ENCODE assay signal across 17 cellular contexts in the genomic region with DNA sequence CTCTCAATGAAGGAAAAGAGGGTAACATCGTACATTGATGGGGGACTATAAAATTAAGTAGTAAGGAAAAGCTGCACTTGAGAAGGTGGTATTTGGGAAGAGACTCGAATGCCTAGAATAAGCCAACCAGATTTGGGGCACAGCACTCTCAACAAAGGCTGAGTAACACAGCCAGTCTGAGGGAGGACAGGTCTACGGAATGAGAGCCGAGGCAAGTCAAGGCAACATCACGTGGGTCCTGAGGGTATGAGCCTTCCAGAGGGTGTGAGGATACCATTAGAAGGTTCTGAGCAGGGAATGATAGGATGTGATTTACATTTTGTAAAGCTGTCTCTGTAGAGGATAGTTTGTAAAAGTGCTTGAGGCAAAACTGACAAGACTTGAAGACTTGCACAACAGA.
DNase-seq lines count a peak whose midpoint lies in the region; ATAC-seq, FAIRE-seq and TF ChIP-seq lines count a peak whose summit lies in the region.
"Had no signal": no experiment of that assay in that cellular context is flagged by ENCODE, and none has a peak within 500 bp of the region (broad histone marks: within the 10 kb centered on the region; RNA-seq: fewer than 3 reads in every experiment).

No MANE protein-coding gene starts in this region.

- ATAC-seq in natural killer cell: no peak
- no peak for ATAC-seq in natural killer cell treated with Interleukin-12 subunit alpha and Interleukin-12 subunit beta and Interleukin-15 and Interleukin-18, amount 100 ng/mL, for 72 hours
- no peak for ATAC-seq in GM21737 (IDR thresholded peaks at IDR 0.05; ENCODE audit: unreplicated experiment)
- ATAC-seq: CD8-positive, alpha-beta T cell had no signal

- H3F3A ChIP-seq in smooth muscle cell (ENCODE audit: low read depth): no peaks in the 10 kb centered on the region

- WGBS in smooth muscle cell (ENCODE audit: low lambda C conversion rate): 92% methylated on average over 5 of the region's 5 CpGs

- H3K36me3 ChIP-seq in bronchial epithelial cell (ENCODE audit: control insufficient read depth, insufficient read depth, low read length): no peaks in the 10 kb centered on the region
- no peaks in the 10 kb centered on the region for H3K36me3 ChIP-seq in smooth muscle cell (ENCODE audit: low read depth)
- H3K36me3 ChIP-seq in Peyer's patch: no peaks in the 10 kb centered on the region

- H2AFZ ChIP-seq in smooth muscle cell (ENCODE audit: low read depth): no peak overlapping the region

- TF ChIP-seq POLR2A in Peyer's patch (IDR thresholded peaks at IDR 0.05): no peak

- peaks cover 38% of the 10 kb centered on the region for H4K20me1 ChIP-seq in smooth muscle cell (ENCODE audit: low read depth)

- no peak for TF ChIP-seq CTCF in natural killer cell (IDR thresholded peaks at IDR 0.05)
- TF ChIP-seq CTCF in bronchial epithelial cell (IDR thresholded peaks at IDR 0.05; ENCODE audit: insufficient read depth, low read length, severe bottlenecking): no peak
- no peak for TF ChIP-seq CTCF in smooth muscle cell (IDR thresholded peaks at IDR 0.05; ENCODE audit: borderline replicate concordance, insufficient read depth, poor library complexity, severe bottlenecking)
- no peak for TF ChIP-seq CTCF in Peyer's patch (IDR thresholded peaks at IDR 0.05)

- H3K4me1 ChIP-seq in smooth muscle cell (ENCODE audit: low read depth) (no peaks in the 10 kb centered on the region), Peyer's patch (no peaks in the 10 kb centered on the region)

- H3K79me2 ChIP-seq in smooth muscle cell (ENCODE audit: low read depth): peaks cover 88% of the 10 kb centered on the region

- H3K9me3 ChIP-seq in smooth muscle cell (replicated peaks; ENCODE audit: low read depth) (peaks cover 3% of the 10 kb centered on the region), Peyer's patch (no peaks in the 10 kb centered on the region)
- H3K9me3 ChIP-seq: BE2C had no signal

- no peaks in the 10 kb centered on the region for H3K27me3 ChIP-seq in bronchial epithelial cell (ENCODE audit: control insufficient read depth, insufficient read depth, low read length)
- no peaks in the 10 kb centered on the region for H3K27me3 ChIP-seq in smooth muscle cell (ENCODE audit: low read depth)
- no peaks in the 10 kb centered on the region for H3K27me3 ChIP-seq in Peyer's patch
- H3K27me3 ChIP-seq: BE2C had no signal

- FAIRE-seq in bronchial epithelial cell (lab: Jason Lieb, UNC): peak; percentile 66
- FAIRE-seq: A204.1, GM12892 had no signal

- no peak overlapping the region for H3K4me3 Mint-ChIP-seq in natural killer cell
- H3K4me3 Mint-ChIP-seq in natural killer cell treated with Interleukin-12 subunit alpha and Interleukin-12 subunit beta and Interleukin-15 and Interleukin-18, amount 100 ng/mL, for 72 hours: no peak overlapping the region
- H3K4me3 Mint-ChIP-seq in activated T-helper 2 cell treated with anti-CD3 and anti-CD28 coated beads, Interferon-gamma antibody, Interleukin-2, Interleukin-4, amounts not matched to agents 10 μg/mL and 5 μg/mL and 100 μg/mL, durations not matched to agents 14 hours and 24 hours and 36 hours (ENCODE audit: low read depth): no peak overlapping the region
- H3K4me3 Mint-ChIP-seq: CD8-positive, alpha-beta T cell; H9 had no signal

- no peak overlapping the region for H3K9ac ChIP-seq in smooth muscle cell (ENCODE audit: low read depth)

- H3K27ac Mint-ChIP-seq in natural killer cell: peak overlapping the region; percentile 35 to 45
- H3K27ac Mint-ChIP-seq in natural killer cell treated with Interleukin-12 subunit alpha and Interleukin-12 subunit beta and Interleukin-15 and Interleukin-18, amount 100 ng/mL, for 72 hours: no peak overlapping the region
- no peak overlapping the region for H3K27ac Mint-ChIP-seq in activated T-helper 2 cell treated with anti-CD3 and anti-CD28 coated beads, Interferon-gamma antibody, Interleukin-2, Interleukin-4, amounts not matched to agents 10 μg/mL and 5 μg/mL and 100 μg/mL, durations not matched to agents 14 hours and 24 hours and 36 hours
- H3K27ac Mint-ChIP-seq: CD8-positive, alpha-beta T cell; H9 had no signal

- DNase-seq in natural killer cell: no peak
- no peak for DNase-seq in natural killer cell treated with Interleukin-12 subunit alpha and Interleukin-12 subunit beta and Interleukin-15 and Interleukin-18, amount 100 ng/mL, for 72 hours (ENCODE audit: low spot score)
- no peak for DNase-seq in bronchial epithelial cell (ENCODE audit: low read depth)
- no peak for DNase-seq in smooth muscle cell (lab: John Stamatoyannopoulos, UW; ENCODE audit: unreplicated experiment)
- no peak for DNase-seq in activated T-helper 2 cell treated with anti-CD3 and anti-CD28 coated beads, Interferon-gamma antibody, Interleukin-2, Interleukin-4, amounts not matched to agents 10 μg/mL and 5 μg/mL and 100 μg/mL, durations not matched to agents 14 hours and 24 hours and 36 hours (ENCODE audit: low spot score)
- DNase-seq in Peyer's patch: no peak
- DNase-seq: BE2C; CD8-positive, alpha-beta T cell; COR-L47; DND-41; GDM1; GOT3; H9 had no signal

- no peaks in the 10 kb centered on the region for H3K27me3 Mint-ChIP-seq in natural killer cell (ENCODE audit: low read depth in 2 of 2)
- no peaks in the 10 kb centered on the region for H3K27me3 Mint-ChIP-seq in natural killer cell treated with Interleukin-12 subunit alpha and Interleukin-12 subunit beta and Interleukin-15 and Interleukin-18, amount 100 ng/mL, for 72 hours
- H3K27me3 Mint-ChIP-seq in activated T-helper 2 cell treated with anti-CD3 and anti-CD28 coated beads, Interferon-gamma antibody, Interleukin-2, Interleukin-4, amounts not matched to agents 10 μg/mL and 5 μg/mL and 100 μg/mL, durations not matched to agents 14 hours and 24 hours and 36 hours (ENCODE audit: low read depth): no peaks in the 10 kb centered on the region

- H3K27ac ChIP-seq in smooth muscle cell (ENCODE audit: low read depth) (peak overlapping the region; percentile 2), Peyer's patch (no peak overlapping the region)
- H3K27ac ChIP-seq: C4-2B had no signal

- no peak overlapping the region for H3K4me2 ChIP-seq in smooth muscle cell

- H3K4me3 ChIP-seq in bronchial epithelial cell (ENCODE audit: low read depth, low read length) (no peak overlapping the region), smooth muscle cell (no peak overlapping the region), Peyer's patch (no peak overlapping the region)

- peaks cover 75 to 76% of the 10 kb centered on the region in 2 donors for H3K4me1 Mint-ChIP-seq in natural killer cell
- H3K4me1 Mint-ChIP-seq in natural killer cell treated with Interleukin-12 subunit alpha and Interleukin-12 subunit beta and Interleukin-15 and Interleukin-18, amount 100 ng/mL, for 72 hours (ENCODE audit: low read depth in 2 of 2): peaks cover 76 to 78% of the 10 kb centered on the region in 2 donors
- H3K4me1 Mint-ChIP-seq in activated T-helper 2 cell treated with anti-CD3 and anti-CD28 coated beads, Interferon-gamma antibody, Interleukin-2, Interleukin-4, amounts not matched to agents 10 μg/mL and 5 μg/mL and 100 μg/mL, durations not matched to agents 14 hours and 24 hours and 36 hours (ENCODE audit: low read depth): peaks cover 42% of the 10 kb centered on the region

- no peaks in the 10 kb centered on the region for H3K36me3 Mint-ChIP-seq in natural killer cell
- peaks cover 53% of the 10 kb centered on the region for H3K36me3 Mint-ChIP-seq in natural killer cell treated with Interleukin-12 subunit alpha and Interleukin-12 subunit beta and Interleukin-15 and Interleukin-18, amount 100 ng/mL, for 72 hours
- H3K36me3 Mint-ChIP-seq in activated T-helper 2 cell treated with anti-CD3 and anti-CD28 coated beads, Interferon-gamma antibody, Interleukin-2, Interleukin-4, amounts not matched to agents 10 μg/mL and 5 μg/mL and 100 μg/mL, durations not matched to agents 14 hours and 24 hours and 36 hours (ENCODE audit: low read depth): peaks cover 95% of the 10 kb centered on the region

- H3K9me3 Mint-ChIP-seq in natural killer cell: peaks cover 0 to 5% of the 10 kb centered on the region in 2 donors
- H3K9me3 Mint-ChIP-seq in natural killer cell treated with Interleukin-12 subunit alpha and Interleukin-12 subunit beta and Interleukin-15 and Interleukin-18, amount 100 ng/mL, for 72 hours: peaks cover 3% of the 10 kb centered on the region
- peaks cover 49% of the 10 kb centered on the region for H3K9me3 Mint-ChIP-seq in activated T-helper 2 cell treated with anti-CD3 and anti-CD28 coated beads, Interferon-gamma antibody, Interleukin-2, Interleukin-4, amounts not matched to agents 10 μg/mL and 5 μg/mL and 100 μg/mL, durations not matched to agents 14 hours and 24 hours and 36 hours

- intact Hi-C loops in natural killer cell (cut with micrococcal nuclease): no loop called here
- intact Hi-C loops in activated T-helper 2 cell treated with anti-CD3 and anti-CD28 coated beads, Interferon-gamma antibody, Interleukin-2, Interleukin-4, amounts not matched to agents 10 μg/mL and 5 μg/mL and 100 μg/mL, durations not matched to agents 14 hours and 24 hours and 36 hours (cut with micrococcal nuclease): no loop called here

Comparison
In these comparisons a context has a peak if more than half of its experiments do, and no peak if none do; other contexts are left out.
1. H3K27ac Mint-ChIP-seq: peak in natural killer cell (2 of 2); none in natural killer cell treated with Interleukin-12 subunit alpha and Interleukin-12 subunit beta and Interleukin-15 and Interleukin-18, amount 100 ng/mL, for 72 hours (0 of 2) and activated T-helper 2 cell treated with anti-CD3 and anti-CD28 coated beads, Interferon-gamma antibody, Interleukin-2, Interleukin-4, amounts not matched to agents 10 μg/mL and 5 μg/mL and 100 μg/mL, durations not matched to agents 14 hours and 24 hours and 36 hours (single experiment).